Comparison of ENCODE assay signal across 2 cellular contexts in genomic region chr7:73708961-73709360, GRCh38.
TF ChIP-seq lines count a peak whose summit lies in the region.

No MANE protein-coding gene starts in this region.

TF ChIP-seq in H1, 55 proteins besides CTCF, POLR2A, EP300 and RAD21:
- TF ChIP-seq TCF12 (IDR thresholded peaks at IDR 0.05; ENCODE audit: low read depth, low read length): no peak
- TF ChIP-seq TAF7 (optimal IDR thresholded peaks at IDR 0.05; ENCODE audit: borderline replicate concordance, low read depth, low read length): no peak

TF ChIP-seq in GM23338, 12 proteins besides CTCF, POLR2A, EP300 and RAD21:
- TF ChIP-seq CREB1 (CRISPR knock-in tag; IDR thresholded peaks at IDR 0.05; ENCODE audit: low read depth) (no peak), JUNB (IDR thresholded peaks at IDR 0.05; ENCODE audit: unreplicated experiment) (no peak), STAT1 (IDR thresholded peaks at IDR 0.05; ENCODE audit: unreplicated experiment) (no peak), ZNF462 (CRISPR knock-in tag; IDR thresholded peaks at IDR 0.05) (no peak)
